ENCODE assay signal across 21 cellular contexts in genomic region chr4:127957105-127957504, GRCh38. TPM values are rescaled to one million over a fixed set of nuclear protein-coding genes. Genes with fewer than 3 reads are reported as not detected.
DNase-seq lines count a peak whose midpoint lies in the region; ATAC-seq, FAIRE-seq and TF ChIP-seq lines count a peak whose summit lies in the region.
"Had no signal": no experiment of that assay in that cellular context is flagged by ENCODE, and none has a peak within 500 bp of the region (broad histone marks: within the 10 kb centered on the region; RNA-seq: fewer than 3 reads in every experiment).

No MANE protein-coding gene starts in this region.

- H3K27me3 Mint-ChIP-seq in activated CD4-positive, alpha-beta T cell treated with anti-CD3 and anti-CD28 coated beads, Interleukin-2, amount 10 ng/mL, durations not matched to agents 24 days and 14 days: no peaks in the 10 kb centered on the region
- H3K27me3 Mint-ChIP-seq: CD4-positive, alpha-beta T cell; IgD-negative memory B cell had no signal

- no peaks in the 10 kb centered on the region for H3K4me1 Mint-ChIP-seq in activated CD4-positive, alpha-beta T cell treated with anti-CD3 and anti-CD28 coated beads, Interleukin-2, amount 10 ng/mL, durations not matched to agents 24 days and 14 days

- peak; percentile 3 for DNase-seq in activated CD4-positive, alpha-beta T cell treated with anti-CD3 and anti-CD28 coated beads, Interleukin-2, amount 10 ng/mL, durations not matched to agents 24 days and 14 days
- DNase-seq in activated CD4-positive, alpha-beta T cell treated with anti-CD3 and anti-CD28 coated beads, Interleukin-2, amount 50 U/mL, for 4 hours: no peak
- DNase-seq in fibroblast of gingiva (ENCODE audit: low read depth): peak; percentile 22
- no peak for DNase-seq in gastrocnemius medialis
- DNase-seq in T-helper 2 cell: no peak
- DNase-seq: AML-193; Caco-2; CD4-positive, alpha-beta T cell; DMS79 treated with DMSO at 0.1 percent for 48 hours; GF-D8; H9 had no signal

- intact Hi-C loops in activated CD4-positive, alpha-beta T cell treated with anti-CD3 and anti-CD28 coated beads, Interleukin-2, amount 10 ng/mL, durations not matched to agents 24 days and 14 days (cut with micrococcal nuclease): no loop called here
- intact Hi-C loops in gastrocnemius medialis (cut with DNase I; ENCODE audit: low total_unique reads): no loop called here

- TF ChIP-seq CTCF in gastrocnemius medialis (IDR thresholded peaks at IDR 0.05 in 4 of 5, conservative IDR thresholded peaks at IDR 0.05 in 1 of 5): no peak

- peaks cover 11% of the 10 kb centered on the region for H3K36me3 Mint-ChIP-seq in activated CD4-positive, alpha-beta T cell treated with anti-CD3 and anti-CD28 coated beads, Interleukin-2, amount 10 ng/mL, durations not matched to agents 24 days and 14 days (ENCODE audit: low read depth)

- no peaks in the 10 kb centered on the region for H3K9me3 Mint-ChIP-seq in activated CD4-positive, alpha-beta T cell treated with anti-CD3 and anti-CD28 coated beads, Interleukin-2, amount 10 ng/mL, durations not matched to agents 24 days and 14 days
- H3K9me3 Mint-ChIP-seq: CD4-positive, alpha-beta T cell; H9; IgD-negative memory B cell had no signal

- in situ Hi-C loops in gastrocnemius medialis (cut with MboI; ENCODE audit: low sequenced_read_pairs in 4 of 4): loop anchor here in 3 of 4 donors (25.0 kb wide), 2 partner anchors 170 to 320 kb away; partner anchors contain the start of genes INTU (in 2 of the 3) and HSPA4L (in 1 of the 3)

- H3K4me1 ChIP-seq in gastrocnemius medialis: peaks cover 4 to 6% of the 10 kb centered on the region in 2 donors
- H3K4me1 ChIP-seq: A549, Caco-2 had no signal

- no peaks in the 10 kb centered on the region for H3K9me3 ChIP-seq in gastrocnemius medialis
- H3K9me3 ChIP-seq: A549, Caco-2 had no signal

- no peak overlapping the region for H3K27ac Mint-ChIP-seq in activated CD4-positive, alpha-beta T cell treated with anti-CD3 and anti-CD28 coated beads, Interleukin-2, amount 10 ng/mL, durations not matched to agents 24 days and 14 days
- H3K27ac Mint-ChIP-seq: CD4-positive, alpha-beta T cell; H9; IgD-negative memory B cell had no signal

- ATAC-seq in gastrocnemius medialis (peak; percentile 91 to 96), GM18867 (IDR thresholded peaks at IDR 0.05; ENCODE audit: unreplicated experiment) (no peak), HG03175 (IDR thresholded peaks at IDR 0.05; ENCODE audit: unreplicated experiment) (no peak)
- ATAC-seq: A549 had no signal

- H3K4me3 Mint-ChIP-seq in activated CD4-positive, alpha-beta T cell treated with anti-CD3 and anti-CD28 coated beads, Interleukin-2, amount 10 ng/mL, durations not matched to agents 24 days and 14 days: no peak overlapping the region
- H3K4me3 Mint-ChIP-seq: CD4-positive, alpha-beta T cell; H9; IgD-negative memory B cell had no signal

- peak; percentile 13 for FAIRE-seq in islet of Langerhans (lab: Jason Lieb, UNC)
- FAIRE-seq: A549, GM19239, H1, HTR-8/SVneo had no signal

- H3K27me3 ChIP-seq in gastrocnemius medialis: no peaks in the 10 kb centered on the region

- no peak for TF ChIP-seq POLR2A in gastrocnemius medialis (IDR thresholded peaks at IDR 0.05)

- peak overlapping the region; percentile 1 to 46 (median 30) for H3K27ac ChIP-seq in gastrocnemius medialis
- H3K27ac ChIP-seq: 22Rv1, A549, C4-2B had no signal

- no peak overlapping the region for H3K4me3 ChIP-seq in gastrocnemius medialis
- H3K4me3 ChIP-seq: A549 had no signal

- peaks cover 0 to 8% of the 10 kb centered on the region in 2 donors for H3K36me3 ChIP-seq in gastrocnemius medialis

RNA-seq across cellular contexts. Expression of gene MFSD8, which starts 7.9 kb away (rescaled TPM):
- total RNA-seq in activated CD4-positive, alpha-beta T cell treated with anti-CD3 and anti-CD28 coated beads, Interleukin-2, amount 10 ng/mL, durations not matched to agents 24 days and 14 days: 21.5 and 21.8 TPM in 2 replicates
- total RNA-seq in gastrocnemius medialis: 10 to 100 TPM in 1 of 4 donors, 1 to 10 TPM in 3; 5.6 to 13.2 (median 7.5) TPM

RNA-seq across cellular contexts. Expression of gene ABHD18, which starts 8.1 kb away (rescaled TPM):
- total RNA-seq in activated CD4-positive, alpha-beta T cell treated with anti-CD3 and anti-CD28 coated beads, Interleukin-2, amount 10 ng/mL, durations not matched to agents 24 days and 14 days: 17.3 and 18.5 TPM in 2 replicates
- total RNA-seq in gastrocnemius medialis: 1 to 10 TPM; 3.9 to 7.8 (median 5.8) TPM

Comparison
In these comparisons a context has a peak if more than half of its experiments do, and no peak if none do; other contexts are left out.
1. DNase-seq: peak in activated CD4-positive, alpha-beta T cell treated with anti-CD3 and anti-CD28 coated beads, Interleukin-2, amount 10 ng/mL, durations not matched to agents 24 days and 14 days (single experiment) and fibroblast of gingiva (single experiment); none in activated CD4-positive, alpha-beta T cell treated with anti-CD3 and anti-CD28 coated beads, Interleukin-2, amount 50 U/mL, for 4 hours (0 of 2), gastrocnemius medialis (0 of 2) and T-helper 2 cell (0 of 5).
2. ATAC-seq: peak in gastrocnemius medialis (2 of 2); none in GM18867 (single experiment) and HG03175 (single experiment).